ENCODE assay signal across 1 cellular context in the genomic region with DNA sequence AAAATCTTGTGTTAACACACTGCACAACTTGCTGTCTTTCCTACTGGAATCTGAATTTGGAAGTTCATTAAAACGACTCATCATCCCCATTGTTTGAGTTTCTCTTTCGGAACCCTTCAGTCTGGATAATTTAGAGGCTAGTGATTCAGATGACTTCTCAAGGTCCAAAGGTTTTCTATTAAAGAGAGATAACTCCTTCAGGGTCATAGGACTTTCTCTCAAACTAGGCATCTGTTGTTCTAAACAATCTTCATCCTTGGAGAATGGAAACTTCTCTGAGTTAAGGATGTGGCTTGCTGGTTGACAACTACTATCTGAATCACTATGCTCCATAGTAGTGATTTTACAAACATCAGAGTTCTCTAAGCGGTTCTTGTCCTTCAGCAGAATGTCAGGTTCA.
A peak's percentile ranks its signal among the peaks of the same experiment; 100 is the strongest.
TF ChIP-seq lines count a peak whose summit lies in the region.

No MANE protein-coding gene starts in this region.

TF ChIP-seq in endothelial cell of umbilical vein, 7 proteins besides CTCF, POLR2A, EP300 and RAD21:
- TF ChIP-seq, protein P1, sequence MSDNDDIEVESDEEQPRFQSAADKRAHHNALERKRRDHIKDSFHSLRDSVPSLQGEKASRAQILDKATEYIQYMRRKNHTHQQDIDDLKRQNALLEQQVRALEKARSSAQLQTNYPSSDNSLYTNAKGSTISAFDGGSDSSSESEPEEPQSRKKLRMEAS (IDR thresholded peaks at IDR 0.05; ENCODE audit: insufficient read depth, insufficient read length): no peak
- TF ChIP-seq POLR2AphosphoS5 (IDR thresholded peaks at IDR 0.05; ENCODE audit: insufficient read depth, low read depth, low read length): no peak
- TF ChIP-seq MYC (IDR thresholded peaks at IDR 0.05; ENCODE audit: low read depth, low read length): no peak
- no peak for TF ChIP-seq EZH2 (IDR thresholded peaks at IDR 0.05; ENCODE audit: borderline replicate concordance, low read depth, low read length, severe bottlenecking)
- no peak for TF ChIP-seq GATA2 (IDR thresholded peaks at IDR 0.05; ENCODE audit: insufficient read depth, insufficient read length, low read depth, low read length)
- peak; percentile 72 for TF ChIP-seq FOS (IDR thresholded peaks at IDR 0.05; ENCODE audit: borderline replicate concordance, insufficient read depth, low read length)
